ENCODE assay signal across 13 cellular contexts in genomic region chr5:92559743-92560142, GRCh38.
DNase-seq lines count a peak whose midpoint lies in the region; ATAC-seq, FAIRE-seq and TF ChIP-seq lines count a peak whose summit lies in the region.
"Had no signal": no experiment of that assay in that cellular context is flagged by ENCODE, and none has a peak within 500 bp of the region (broad histone marks: within the 10 kb centered on the region; RNA-seq: fewer than 3 reads in every experiment).

No MANE protein-coding gene starts in this region.

- H3K4ac ChIP-seq in H1 (replicated peaks; ENCODE audit: insufficient read length, low read depth, low read length), result no peak overlapping the region

- H3K27me3 ChIP-seq in H1 (replicated peaks in 1 of 4; ENCODE audit: control insufficient read depth in 3 of 4, extremely low read depth in 1 of 4, insufficient read depth in 3 of 4, low read length in 3 of 4), result no peaks in the 10 kb centered on the region
- H3K27me3 ChIP-seq: Peyer's patch had no signal

- no peak overlapping the region for H3K23ac ChIP-seq in H1 (ENCODE audit: insufficient read length)

- H3K9ac ChIP-seq in H1 (replicated peaks in 1 of 4; ENCODE audit: extremely low read depth in 1 of 4, low read depth in 3 of 4, low read length in 3 of 4), result peak overlapping the region in 1 of 4 experiments; percentile 34; a peak in 1 of 7 replicates

- H3K4me1 ChIP-seq in H1 (replicated peaks in 1 of 4; ENCODE audit: control insufficient read depth in 3 of 4, insufficient read depth in 4 of 4, low read length in 3 of 4), result peaks cover 0 to 2% (median 1%) of the 10 kb centered on the region in 4 experiments; a peak in 3 of 7 replicates
- H3K4me1 ChIP-seq: Peyer's patch, prostate gland had no signal

- peak; percentile 26 to 36; a peak in 2 of 4 replicates for TF ChIP-seq RAD21 in H1 (IDR thresholded peaks at IDR 0.05 in 1 of 2, conservative IDR thresholded peaks at IDR 0.05 in 1 of 2; ENCODE audit: low read depth in 2 of 2, low read length in 2 of 2)

- POLR2A ChIA-PET in H1 (lab: Charles Lee; ENCODE audit: partially characterized antibody), result no interaction called here

- no peak overlapping the region for H4K8ac ChIP-seq in H1 (ENCODE audit: extremely low read depth, insufficient read depth, low read length)

- no peaks in the 10 kb centered on the region for H4K20me1 ChIP-seq in H1 (replicated peaks in 1 of 2; ENCODE audit: control insufficient read depth in 1 of 2, insufficient read depth in 2 of 2, low read length in 2 of 2)

- H2BK120ac ChIP-seq in H1 (replicated peaks; ENCODE audit: low read depth, low read length), result no peak overlapping the region

- H3K4me2 ChIP-seq in H1 (ENCODE audit: insufficient read depth in 1 of 2, low read depth in 2 of 2, low read length in 2 of 2), result no peak overlapping the region

- no peak for TF ChIP-seq POLR2A in H1 (IDR thresholded peaks at IDR 0.05; ENCODE audit: control extremely low read depth in 1 of 2, low read depth in 2 of 2, low read length in 2 of 2)

- no peaks in the 10 kb centered on the region for H3K36me3 ChIP-seq in H1 (ENCODE audit: control insufficient read depth in 2 of 4, insufficient read depth in 4 of 4, low read length in 3 of 4)
- H3K36me3 ChIP-seq: Peyer's patch, prostate gland had no signal

- H3K79me1 ChIP-seq in H1 (ENCODE audit: low read depth, low read length), result no peaks in the 10 kb centered on the region

- no peak overlapping the region for H2BK15ac ChIP-seq in H1 (ENCODE audit: low read length)

- no peak overlapping the region for H3K14ac ChIP-seq in H1 (ENCODE audit: insufficient read length)

- no peak overlapping the region for H4K5ac ChIP-seq in H1 (ENCODE audit: insufficient read length, low read depth, low read length)

- WGBS in H1 (ENCODE audit: extremely low coverage in 1 of 2, insufficient coverage in 1 of 2, insufficient read length in 1 of 2, insufficient replicate concordance in 2 of 2, low coverage in 1 of 2, low lambda C conversion rate in 2 of 2, missing lambda C conversion rate in 1 of 2), 2 experiments, result 72% methylated on average over 3 of the region's 3 CpGs; no CpG with 5 or more reads in 1 of the 2 experiments

- no peak overlapping the region for H3K18ac ChIP-seq in H1 (ENCODE audit: extremely low read depth, low read length)

- TF ChIP-seq EP300 in H1 (IDR thresholded peaks at IDR 0.05; ENCODE audit: borderline replicate concordance in 1 of 2, low read depth in 2 of 2, low read length in 2 of 2), result no peak

- H2BK20ac ChIP-seq in H1 (ENCODE audit: low read length), result no peak overlapping the region

- no peak overlapping the region for H3K27ac ChIP-seq in H1 (ENCODE audit: low read depth, low read length)
- H3K27ac ChIP-seq: Peyer's patch, prostate gland had no signal

- ATAC-seq in HG02588 (IDR thresholded peaks at IDR 0.05; ENCODE audit: unreplicated experiment) (no peak), GM21360 (IDR thresholded peaks at IDR 0.05; ENCODE audit: unreplicated experiment) (no peak)
- ATAC-seq: activated T-cell treated with anti-CD3 and anti-CD28 coated beads, Interleukin-2, amount 50 U/mL, for 4 hours had no signal

- no peak overlapping the region for H2BK5ac ChIP-seq in H1 (ENCODE audit: low read depth, low read length)

- no peak overlapping the region for H3K4me3 ChIP-seq in H1 (ENCODE audit: extremely low read depth in 1 of 4, insufficient read depth in 2 of 4, low read depth in 3 of 4, low read length in 4 of 4)
- H3K4me3 ChIP-seq: Peyer's patch, prostate gland had no signal

- H3K9me3 ChIP-seq in H1 (ENCODE audit: insufficient read depth in 2 of 2, low read depth in 1 of 2, low read length in 1 of 2), result no peaks in the 10 kb centered on the region
- H3K9me3 ChIP-seq: Peyer's patch, prostate gland had no signal

- FAIRE-seq in H1 (lab: Jason Lieb, UNC), result no peak

- no peak overlapping the region for H2BK12ac ChIP-seq in H1 (ENCODE audit: low read depth, low read length)

- no peak overlapping the region for H4K91ac ChIP-seq in H1 (replicated peaks; ENCODE audit: insufficient read length, low read length)

- H3K79me2 ChIP-seq in H1 (ENCODE audit: control insufficient read depth in 1 of 2, insufficient read depth in 2 of 2, low read length in 2 of 2), result no peaks in the 10 kb centered on the region

- DNase-seq in EH (ENCODE audit: low read depth) (peak; percentile 60), NCI-H2227 (lab: John Stamatoyannopoulos, UW; ENCODE audit: unreplicated experiment) (peak; percentile 7), H1 (ENCODE audit: low read depth in 1 of 2, low spot score in 2 of 2) (no peak), non-pigmented ciliary epithelial cell (ENCODE audit: low read depth) (peak; percentile 46), NCI-H187 treated with DMSO at 0.1 percent for 48 hours (lab: John Stamatoyannopoulos, UW) (no peak), CD1c-positive myeloid dendritic cell (ENCODE audit: extremely low spot score) (no peak)
- DNase-seq: activated T-cell treated with anti-CD3 and anti-CD28 coated beads, Interleukin-2, amount 50 U/mL, for 4 hours; glutamatergic neuron; NCI-H2029 treated with DMSO at 0.1 percent for 48 hours; Peyer's patch had no signal

- no peak overlapping the region for H2AK5ac ChIP-seq in H1 (ENCODE audit: low read depth, low read length)

- no peaks in the 10 kb centered on the region for H3K23me2 ChIP-seq in H1 (ENCODE audit: low read depth, low read length)

- peak in 1 of 3 experiments; percentile 26; a peak in 1 of 4 replicates for TF ChIP-seq CTCF in H1 (IDR thresholded peaks at IDR 0.05; ENCODE audit: control extremely low read depth in 1 of 3, insufficient read depth in 1 of 3, low read depth in 1 of 3, low read length in 3 of 3)

- no peak overlapping the region for H2AFZ ChIP-seq in H1 (ENCODE audit: low read length)

- no peak overlapping the region for H3K56ac ChIP-seq in H1 (replicated peaks; ENCODE audit: insufficient read length, low read depth, low read length)

- CTCF ChIA-PET in H1 (lab: Charles Lee; ENCODE audit: partially characterized antibody), result interaction anchor here (1.0 to 1.6 kb wide), 2 partner anchors 20 to 33 kb away, joined by 3 read pairs; no protein-coding TSS in a partner anchor

TF ChIP-seq in H1, 55 proteins besides CTCF, POLR2A, EP300 and RAD21:
- TF ChIP-seq SP1 (IDR thresholded peaks at IDR 0.05; ENCODE audit: low read depth, low read length) (no peak), USF2 (IDR thresholded peaks at IDR 0.05; ENCODE audit: low read length) (no peak), SIRT6 (IDR thresholded peaks at IDR 0.05; ENCODE audit: low read length) (no peak), RNF2 (IDR thresholded peaks at IDR 0.05; ENCODE audit: borderline replicate concordance, low read depth, low read length, missing control alignments, poor library complexity, severe bottlenecking) (no peak), HDAC2 (IDR thresholded peaks at IDR 0.05; ENCODE audit: borderline replicate concordance in 1 of 2, low read depth in 2 of 2, low read length in 2 of 2) (no peak)

Comparison
In these comparisons a context has a peak if more than half of its experiments do, and no peak if none do; other contexts are left out.
1. DNase-seq: peak in EH (single experiment), NCI-H2227 (single experiment) and non-pigmented ciliary epithelial cell (single experiment); none in H1 (0 of 2), NCI-H187 treated with DMSO at 0.1 percent for 48 hours (single experiment) and CD1c-positive myeloid dendritic cell (single experiment).